Comparison of ENCODE assay signal across 11 cellular contexts in genomic region chr1:101051688-101052638, GRCh38. TPM values are rescaled to one million over a fixed set of nuclear protein-coding genes. Genes with fewer than 3 reads are reported as not detected.
DNase-seq lines count a peak whose midpoint lies in the region; ATAC-seq and TF ChIP-seq lines count a peak whose summit lies in the region.
"Had no signal": no experiment of that assay in that cellular context is flagged by ENCODE, and none has a peak within 500 bp of the region (broad histone marks: within the 10 kb centered on the region; RNA-seq: fewer than 3 reads in every experiment).

No MANE protein-coding gene starts in this region.

- H3K36me3 Mint-ChIP-seq in central memory CD8-positive, alpha-beta T cell (ENCODE audit: insufficient read depth) = peaks cover 4% of the 10 kb centered on the region

- intact Hi-C loops in body of pancreas (cut with DNase I) = no loop called here
- intact Hi-C loops in cardiac septum (cut with DNase I) = no loop called here

- no peaks in the 10 kb centered on the region for H3K27me3 ChIP-seq in body of pancreas
- H3K27me3 ChIP-seq: gastroesophageal sphincter had no signal

- no peaks in the 10 kb centered on the region for H3K9me3 ChIP-seq in body of pancreas
- H3K9me3 ChIP-seq: gastroesophageal sphincter, SK-N-SH had no signal

- H3K4me3 Mint-ChIP-seq in central memory CD8-positive, alpha-beta T cell = no peak overlapping the region
- H3K4me3 Mint-ChIP-seq: neural crest cell had no signal

- 69 to 74% methylated on average over 3 of the region's 3 CpGs for WGBS in body of pancreas, 2 donors

- no peak for TF ChIP-seq POLR2A in body of pancreas (IDR thresholded peaks at IDR 0.05)

- no peak overlapping the region for H3K27ac Mint-ChIP-seq in central memory CD8-positive, alpha-beta T cell (ENCODE audit: low read depth)

- no peaks in the 10 kb centered on the region for H3K4me1 ChIP-seq in body of pancreas

- H3K36me3 ChIP-seq in body of pancreas (replicated peaks in 1 of 2; ENCODE audit: insufficient read depth in 1 of 2, low read depth in 2 of 2) = no peaks in the 10 kb centered on the region
- H3K36me3 ChIP-seq: gastroesophageal sphincter had no signal

- H3K4me3 ChIP-seq in body of pancreas = no peak overlapping the region
- H3K4me3 ChIP-seq: gastroesophageal sphincter had no signal

- peaks cover 26% of the 10 kb centered on the region for H3K4me1 Mint-ChIP-seq in central memory CD8-positive, alpha-beta T cell

- no peak for TF ChIP-seq CTCF in GM20000 (IDR thresholded peaks at IDR 0.05; ENCODE audit: extremely low read depth, missing control alignments)
- no peak for TF ChIP-seq CTCF in body of pancreas (IDR thresholded peaks at IDR 0.05)

- peak; percentile 33 for DNase-seq in GM20000 (ENCODE audit: low spot score)
- DNase-seq in central memory CD8-positive, alpha-beta T cell (ENCODE audit: low spot score in 2 of 2) = no peak
- DNase-seq in body of pancreas = no peak
- DNase-seq in stimulated activated CD4-positive, alpha-beta T cell treated with anti-CD3 and anti-CD28 coated beads, Interleukin-4, amount 100 ng/mL, for 1 hour = no peak
- no peak for DNase-seq in cardiac septum (ENCODE audit: low spot score)
- DNase-seq in NCI-H510A treated with DMSO at 0.1 percent for 48 hours (lab: John Stamatoyannopoulos, UW) = no peak
- DNase-seq: SK-N-SH had no signal

- no peaks in the 10 kb centered on the region for H3K9me3 Mint-ChIP-seq in central memory CD8-positive, alpha-beta T cell
- H3K9me3 Mint-ChIP-seq: neural crest cell had no signal

- peak; percentile 96 for ATAC-seq in GM18511 (IDR thresholded peaks at IDR 0.05; ENCODE audit: unreplicated experiment)
- ATAC-seq in HG03103 (IDR thresholded peaks at IDR 0.05; ENCODE audit: low read depth, unreplicated experiment) = peak; percentile 80
- peak; percentile 6 for ATAC-seq in central memory CD8-positive, alpha-beta T cell (replicated peaks; ENCODE audit: extremely low read depth, poor library complexity, severe bottlenecking)
- ATAC-seq in body of pancreas = no peak
- ATAC-seq: gastroesophageal sphincter had no signal

- H3K27ac ChIP-seq in body of pancreas = no peak overlapping the region
- H3K27ac ChIP-seq: gastroesophageal sphincter had no signal

- no peaks in the 10 kb centered on the region for H3K27me3 Mint-ChIP-seq in central memory CD8-positive, alpha-beta T cell

RNA-seq across cellular contexts. Expression of gene DPH5, which starts 26.4 kb away (rescaled TPM):
- total RNA-seq in body of pancreas (10 to 100 TPM in 1 of 2 donors, 1 to 10 TPM in 1; 2.6 to 29.6 TPM), cardiac septum (35.4 TPM)
